ENCODE assay signal across 21 cellular contexts in genomic region chr6:14360565-14360964, GRCh38.
A peak's percentile ranks its signal among the peaks of the same experiment; 100 is the strongest.
DNase-seq lines count a peak whose midpoint lies in the region; ATAC-seq and TF ChIP-seq lines count a peak whose summit lies in the region.
"Had no signal": no experiment of that assay in that cellular context is flagged by ENCODE, and none has a peak within 500 bp of the region (broad histone marks: within the 10 kb centered on the region; RNA-seq: fewer than 3 reads in every experiment).

No MANE protein-coding gene starts in this region.

- peaks cover 5% of the 10 kb centered on the region for H3K36me3 Mint-ChIP-seq in stimulated activated memory B cell treated with anti-CD40 and anti-IgM and Interleukin-4, amounts not matched to agents 10 μg/mL and 1 μg/mL and 100 μg/mL, for 72 hours
- H3K36me3 Mint-ChIP-seq: CD4-positive, CD25-positive, alpha-beta regulatory T cell had no signal

- peak overlapping the region; percentile 21 for H3K27ac Mint-ChIP-seq in stimulated activated memory B cell treated with anti-CD40 and anti-IgM and Interleukin-4, amounts not matched to agents 10 μg/mL and 1 μg/mL and 100 μg/mL, for 72 hours
- H3K27ac Mint-ChIP-seq: CD4-positive, CD25-positive, alpha-beta regulatory T cell; GM23338 had no signal

- H3K27me3 ChIP-seq in ascending aorta (no peaks in the 10 kb centered on the region), gastroesophageal sphincter (no peaks in the 10 kb centered on the region), A673 (replicated peaks; ENCODE audit: insufficient read depth, low read depth, low read length, poor library complexity) (no peaks in the 10 kb centered on the region)
- H3K27me3 ChIP-seq: BLaER1, MG63 had no signal

- H3K4me1 ChIP-seq in ascending aorta, result peaks cover 8% of the 10 kb centered on the region in 2 donors
- H3K4me1 ChIP-seq in gastroesophageal sphincter, result peaks cover 0 to 22% (median 12%) of the 10 kb centered on the region in 3 donors
- H3K4me1 ChIP-seq in A673 (ENCODE audit: insufficient read depth, low read length, poor library complexity, severe bottlenecking), result peaks cover 10% of the 10 kb centered on the region

- H3K4me3 ChIP-seq in ascending aorta (no peak overlapping the region), gastroesophageal sphincter (no peak overlapping the region), A673 (ENCODE audit: low read depth, low read length, poor library complexity, severe bottlenecking) (no peak overlapping the region)
- H3K4me3 ChIP-seq: BLaER1, GM23338, HAP-1, MG63 had no signal

- WGBS in gastroesophageal sphincter (ENCODE audit: low coverage in 1 of 2), 2 donors, result 82% methylated on average over 7 of the region's 7 CpGs

- H3K27me3 Mint-ChIP-seq in stimulated activated memory B cell treated with anti-CD40 and anti-IgM and Interleukin-4, amounts not matched to agents 10 μg/mL and 1 μg/mL and 100 μg/mL, for 72 hours, result no peaks in the 10 kb centered on the region

- H3K36me3 ChIP-seq in ascending aorta, result no peaks in the 10 kb centered on the region
- no peaks in the 10 kb centered on the region for H3K36me3 ChIP-seq in gastroesophageal sphincter
- no peaks in the 10 kb centered on the region for H3K36me3 ChIP-seq in A673 (ENCODE audit: insufficient read depth, low read length, poor library complexity, severe bottlenecking)
- H3K36me3 ChIP-seq: BLaER1, HAP-1, MG63 had no signal

- no TSS peak for BruUV-seq in A673 (replicated peaks; lab: Mats Ljungman, UMichigan)

- H3K9me3 ChIP-seq in ascending aorta, result no peaks in the 10 kb centered on the region
- no peaks in the 10 kb centered on the region for H3K9me3 ChIP-seq in gastroesophageal sphincter
- no peaks in the 10 kb centered on the region for H3K9me3 ChIP-seq in A673 (ENCODE audit: low read depth, low read length, poor library complexity, severe bottlenecking)
- H3K9me3 ChIP-seq: BLaER1, HAP-1 had no signal

- DNase-seq in ascending aorta (ENCODE audit: low spot score in 2 of 2), result peak in 1 of 2 donors; percentile 69
- no peak for DNase-seq in left ventricle myocardium superior
- DNase-seq in NCI-H524 treated with DMSO at 0.1 percent for 48 hours (lab: John Stamatoyannopoulos, UW), result no peak
- DNase-seq in A673 (ENCODE audit: low spot score), result no peak
- DNase-seq: CD4-positive, CD25-positive, alpha-beta regulatory T cell; DMS153; KBM-7; MG63; NCI-H1105 treated with DMSO at 0.1 percent for 48 hours; NCI-H146; NCI-H2029 treated with DMSO at 0.1 percent for 48 hours; NCI-H446 treated with DMSO at 0.1 percent for 48 hours; NCI-H526 treated with DMSO at 0.1 percent for 48 hours; RPMI8226; SHP77 treated with DMSO at 0.1 percent for 48 hours had no signal

- H3K27ac ChIP-seq in ascending aorta (peak overlapping the region; percentile 49 to 55), gastroesophageal sphincter (peak overlapping the region in 3 of 4 donors; percentile 34 to 67 (median 61)), A673 (ENCODE audit: low read depth, low read length, poor library complexity, severe bottlenecking) (no peak overlapping the region)
- H3K27ac ChIP-seq: BLaER1 had no signal

- no peak overlapping the region for H3K4me3 Mint-ChIP-seq in stimulated activated memory B cell treated with anti-CD40 and anti-IgM and Interleukin-4, amounts not matched to agents 10 μg/mL and 1 μg/mL and 100 μg/mL, for 72 hours
- H3K4me3 Mint-ChIP-seq: CD4-positive, CD25-positive, alpha-beta regulatory T cell; GM23338 had no signal

- TF ChIP-seq CTCF in ascending aorta (IDR thresholded peaks at IDR 0.05), result no peak
- no peak for TF ChIP-seq CTCF in gastroesophageal sphincter (IDR thresholded peaks at IDR 0.05)
- TF ChIP-seq CTCF in A673 (conservative IDR thresholded peaks at IDR 0.05; ENCODE audit: low read depth, low read length), result no peak

- POLR2A ChIA-PET in A673 (lab: Charles Lee; ENCODE audit: low non-redundant PET), result no interaction called here

- peaks cover 9% of the 10 kb centered on the region for H3K4me1 Mint-ChIP-seq in stimulated activated memory B cell treated with anti-CD40 and anti-IgM and Interleukin-4, amounts not matched to agents 10 μg/mL and 1 μg/mL and 100 μg/mL, for 72 hours
- H3K4me1 Mint-ChIP-seq: CD4-positive, CD25-positive, alpha-beta regulatory T cell had no signal

- CTCF ChIA-PET in A673 (lab: Charles Lee), result no interaction called here

- no peak for TF ChIP-seq EP300 in gastroesophageal sphincter (IDR thresholded peaks at IDR 0.05)

- no peak for TF ChIP-seq POLR2A in gastroesophageal sphincter (IDR thresholded peaks at IDR 0.05)

- ATAC-seq in gastroesophageal sphincter (no peak), left ventricle myocardium superior (peak; percentile 82), HG03196 (IDR thresholded peaks at IDR 0.05; ENCODE audit: unreplicated experiment) (no peak)
- ATAC-seq in stimulated activated memory B cell treated with anti-CD40 and anti-IgM and Interleukin-4, amounts not matched to agents 10 μg/mL and 1 μg/mL and 100 μg/mL, for 72 hours, result no peak
- ATAC-seq: GM23338 had no signal

- intact Hi-C loops in ascending aorta (cut with DNase I) (no loop called here), left ventricle myocardium superior (cut with micrococcal nuclease) (no loop called here), A673 (cut with micrococcal nuclease; ENCODE audit: unreplicated experiment) (no loop called here)

- H3K9me3 Mint-ChIP-seq in stimulated activated memory B cell treated with anti-CD40 and anti-IgM and Interleukin-4, amounts not matched to agents 10 μg/mL and 1 μg/mL and 100 μg/mL, for 72 hours, result peaks cover under 1% of the 10 kb centered on the region
- H3K9me3 Mint-ChIP-seq: GM23338 had no signal
